12 cellular contexts compared by ENCODE assay signal in the genomic region with DNA sequence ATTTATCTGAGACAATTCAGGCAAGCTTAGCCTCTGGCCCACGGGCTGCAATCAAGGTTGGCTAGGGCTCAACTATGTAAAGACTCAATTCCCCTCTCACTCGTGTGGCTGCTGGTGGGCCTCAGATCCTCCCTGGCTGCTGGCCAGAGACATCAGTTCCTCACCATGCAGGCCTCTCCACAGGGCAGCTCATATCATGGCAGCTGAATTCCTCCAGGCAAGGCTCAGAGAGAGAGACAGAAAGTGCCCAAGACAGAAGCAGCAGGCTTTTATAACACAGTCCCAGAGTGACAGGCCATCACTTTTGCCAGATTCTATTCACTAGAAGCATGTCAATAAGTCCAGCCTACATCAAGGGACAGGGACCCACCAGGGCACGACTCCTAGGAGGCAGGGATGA.
DNase-seq lines count a peak whose midpoint lies in the region; ATAC-seq and TF ChIP-seq lines count a peak whose summit lies in the region.
"Had no signal": no experiment of that assay in that cellular context is flagged by ENCODE, and none has a peak within 500 bp of the region (broad histone marks: within the 10 kb centered on the region; RNA-seq: fewer than 3 reads in every experiment).

No MANE protein-coding gene starts in this region.

- CTCF ChIA-PET in activated B cell treated with CpG ODN at 0.5 μM for 24 hours (lab: Charles Lee): interaction anchor here (1.6 kb wide), 1 partner anchor 78 kb away, joined by 3 read pairs; no protein-coding TSS in a partner anchor

- POLR2A ChIA-PET in activated B cell treated with CpG ODN at 0.5 μM for 24 hours (lab: Charles Lee): interaction anchor here (0.9 to 1.3 kb wide), 5 partner anchors 45 to 78 kb away, joined by 3 to 6 read pairs (median 4); no protein-coding TSS in a partner anchor

- H3K27ac ChIP-seq in osteoblast (ENCODE audit: low read depth, low read length): peak overlapping the region; percentile 94

- peak overlapping the region; percentile 45; the same call in 1 of the 2 replicates for H3K4me3 Mint-ChIP-seq in HFFc6
- no peak overlapping the region for H3K4me3 Mint-ChIP-seq in activated B cell treated with CpG ODN at 0.5 μM for 24 hours
- H3K4me3 Mint-ChIP-seq: activated naive CD8-positive, alpha-beta T cell treated with anti-CD3 and anti-CD28 coated beads, Interleukin-2, amount 10 ng/mL, durations not matched to agents 7 days and 5 days; effector memory CD8-positive, alpha-beta T cell had no signal

- TF ChIP-seq CTCF in HFFc6 (IDR thresholded peaks at IDR 0.05): no peak
- no peak for TF ChIP-seq CTCF in activated B cell treated with CpG ODN at 0.5 μM for 24 hours (IDR thresholded peaks at IDR 0.05)
- no peak for TF ChIP-seq CTCF in osteoblast (IDR thresholded peaks at IDR 0.05; ENCODE audit: extremely low read depth, low read depth, low read length)

- intact Hi-C loops in activated B cell treated with CpG ODN at 0.5 μM for 24 hours (cut with micrococcal nuclease): loop anchor here (5.0 kb wide), 2 partner anchors 50 to 80 kb away; no protein-coding TSS in a partner anchor

- no peaks in the 10 kb centered on the region for H3K27me3 Mint-ChIP-seq in HFFc6 (ENCODE audit: insufficient read depth)
- no peaks in the 10 kb centered on the region for H3K27me3 Mint-ChIP-seq in activated B cell treated with CpG ODN at 0.5 μM for 24 hours
- H3K27me3 Mint-ChIP-seq: activated naive CD8-positive, alpha-beta T cell treated with anti-CD3 and anti-CD28 coated beads, Interleukin-2, amount 10 ng/mL, durations not matched to agents 7 days and 5 days; effector memory CD8-positive, alpha-beta T cell; stimulated activated naive CD8-positive, alpha-beta T cell treated with anti-CD3 and anti-CD28 coated beads, Interleukin-15, amount 100 ng/mL, for 72 hours had no signal

- H3K27me3 ChIP-seq in osteoblast (ENCODE audit: insufficient read depth, low read length): no peaks in the 10 kb centered on the region

- peaks cover 13% of the 10 kb centered on the region for H3K36me3 Mint-ChIP-seq in HFFc6 (ENCODE audit: low read depth)
- no peaks in the 10 kb centered on the region for H3K36me3 Mint-ChIP-seq in activated B cell treated with CpG ODN at 0.5 μM for 24 hours (ENCODE audit: low read depth)
- H3K36me3 Mint-ChIP-seq: activated naive CD8-positive, alpha-beta T cell treated with anti-CD3 and anti-CD28 coated beads, Interleukin-2, amount 10 ng/mL, durations not matched to agents 7 days and 5 days had no signal

- no peak for DNase-seq in HFFc6
- no peak for DNase-seq in activated B cell treated with CpG ODN at 0.5 μM for 24 hours
- no peak for DNase-seq in osteoblast (ENCODE audit: insufficient read length, low spot score, missing footprints)
- DNase-seq in DMS79 treated with DMSO at 0.1 percent for 48 hours (lab: John Stamatoyannopoulos, UW): no peak
- DNase-seq in DMS53 treated with DMSO at 0.1 percent for 48 hours (lab: John Stamatoyannopoulos, UW; ENCODE audit: unreplicated experiment): no peak
- no peak for DNase-seq in GM19240 (ENCODE audit: insufficient read length, low spot score)
- DNase-seq: activated CD4-positive, CD25-positive, alpha-beta regulatory T cell treated with anti-CD3 and anti-CD28 coated beads, Interleukin-2, amount 50 U/mL, for 72 hours; activated naive CD8-positive, alpha-beta T cell treated with anti-CD3 and anti-CD28 coated beads, Interleukin-2, amount 10 ng/mL, durations not matched to agents 7 days and 5 days; effector memory CD8-positive, alpha-beta T cell; stimulated activated naive CD8-positive, alpha-beta T cell treated with anti-CD3 and anti-CD28 coated beads, Interleukin-15, amount 100 ng/mL, for 72 hours had no signal

- H3K9me3 Mint-ChIP-seq in HFFc6 (no peaks in the 10 kb centered on the region; the same call in 1 of the 2 replicates), activated B cell treated with CpG ODN at 0.5 μM for 24 hours (no peaks in the 10 kb centered on the region)
- H3K9me3 Mint-ChIP-seq: activated naive CD8-positive, alpha-beta T cell treated with anti-CD3 and anti-CD28 coated beads, Interleukin-2, amount 10 ng/mL, durations not matched to agents 7 days and 5 days; effector memory CD8-positive, alpha-beta T cell had no signal

- H3K4me1 Mint-ChIP-seq in HFFc6 (ENCODE audit: low read depth): peaks cover 70% of the 10 kb centered on the region
- peaks cover 36% of the 10 kb centered on the region for H3K4me1 Mint-ChIP-seq in activated B cell treated with CpG ODN at 0.5 μM for 24 hours

- H3K27ac Mint-ChIP-seq in HFFc6 (peak overlapping the region; percentile 70), activated B cell treated with CpG ODN at 0.5 μM for 24 hours (peak overlapping the region; percentile 62)
- H3K27ac Mint-ChIP-seq: activated naive CD8-positive, alpha-beta T cell treated with anti-CD3 and anti-CD28 coated beads, Interleukin-2, amount 10 ng/mL, durations not matched to agents 7 days and 5 days; effector memory CD8-positive, alpha-beta T cell had no signal

- peaks cover 50% of the 10 kb centered on the region for H3K4me1 ChIP-seq in osteoblast (ENCODE audit: insufficient read depth, low read length)

- no peaks in the 10 kb centered on the region for H3K36me3 ChIP-seq in osteoblast (ENCODE audit: insufficient read depth, low read length)

- H2AFZ ChIP-seq in osteoblast (ENCODE audit: low read length): no peak overlapping the region

- peak; percentile 15 for ATAC-seq in GM18868 (IDR thresholded peaks at IDR 0.05; ENCODE audit: unreplicated experiment)
- no peak for ATAC-seq in activated B cell treated with CpG ODN at 0.5 μM for 24 hours (ENCODE audit: low read depth)
- ATAC-seq in HG03457 (IDR thresholded peaks at IDR 0.05; ENCODE audit: unreplicated experiment): no peak
- ATAC-seq: effector memory CD8-positive, alpha-beta T cell had no signal

- H3K79me2 ChIP-seq in osteoblast (ENCODE audit: insufficient read depth, low read length): peaks cover 30% of the 10 kb centered on the region

- peaks cover 2% of the 10 kb centered on the region for H3K9me3 ChIP-seq in osteoblast (ENCODE audit: low read depth, low read length)

- H3K4me2 ChIP-seq in osteoblast (ENCODE audit: insufficient read depth, low read length): no peak overlapping the region

- no peaks in the 10 kb centered on the region for H4K20me1 ChIP-seq in osteoblast (ENCODE audit: insufficient read depth, low read length)

- H3K4me3 ChIP-seq in osteoblast (ENCODE audit: insufficient read depth, low read length): no peak overlapping the region
